ENCODE assay signal across 1 cellular context in genomic region chr10:22321156-22321711, GRCh38.
TF ChIP-seq lines count a peak whose summit lies in the region.

No MANE protein-coding gene starts in this region.

TF ChIP-seq in WTC11, 78 proteins besides CTCF, POLR2A, EP300 and RAD21 (continued from another document):
- TF ChIP-seq ZNF532 (CRISPR knock-in tag; IDR thresholded peaks at IDR 0.05; ENCODE audit: borderline replicate concordance) (no peak), ZNF263 (CRISPR knock-in tag; IDR thresholded peaks at IDR 0.05; ENCODE audit: low read depth) (peak; percentile 78)
TF ChIP-seq in WTC11: peak in this region for 2.
